3 cellular contexts compared by ENCODE assay signal in the genomic region with DNA sequence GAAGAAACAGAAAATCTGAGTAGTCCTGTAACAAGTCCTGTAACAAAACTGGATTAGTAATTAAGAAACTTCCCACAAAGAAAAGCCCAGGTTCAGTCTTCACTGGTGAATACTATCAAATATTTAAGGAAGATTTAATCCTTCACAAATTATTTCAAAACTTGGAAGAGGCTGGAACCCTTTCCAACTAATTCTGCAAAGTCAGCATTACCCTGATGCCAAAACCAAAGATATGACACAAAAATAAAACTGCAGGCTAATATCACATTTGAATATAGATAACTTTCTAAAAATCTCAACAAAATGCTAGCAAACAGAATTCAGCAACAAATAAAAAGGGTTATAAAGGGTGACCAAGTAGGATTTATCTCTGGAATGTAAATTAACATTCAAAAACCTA.
TF ChIP-seq lines count a peak whose summit lies in the region.

No MANE protein-coding gene starts in this region.

TF ChIP-seq in HepG2, 621 proteins besides CTCF, POLR2A, EP300 and RAD21:
- peak; percentile 86 for TF ChIP-seq MAFF (IDR thresholded peaks at IDR 0.05; ENCODE audit: low read depth, low read length)
- TF ChIP-seq SUZ12 (IDR thresholded peaks at IDR 0.05; ENCODE audit: low read depth, low read length) = no peak
- peak; percentile 75 to 89 for TF ChIP-seq MAFK (conservative IDR thresholded peaks at IDR 0.05 in 1 of 2, IDR thresholded peaks at IDR 0.05 in 1 of 2; ENCODE audit: low read length in 2 of 2)

TF ChIP-seq in IMR-90, 13 proteins besides CTCF, POLR2A, EP300 and RAD21:
- TF ChIP-seq MXI1 (IDR thresholded peaks at IDR 0.05; ENCODE audit: borderline replicate concordance, low read depth, low read length) (no peak), MAFK (IDR thresholded peaks at IDR 0.05; ENCODE audit: low read depth, low read length) (peak; percentile 94), BHLHE40 (IDR thresholded peaks at IDR 0.05; ENCODE audit: low read depth, low read length) (no peak)

TF ChIP-seq in H1, 55 proteins besides CTCF, POLR2A, EP300 and RAD21:
- TF ChIP-seq MAFK (IDR thresholded peaks at IDR 0.05; ENCODE audit: low read depth, low read length) (peak; percentile 53; the same call in 1 of the 2 replicates), HDAC2 (IDR thresholded peaks at IDR 0.05; ENCODE audit: borderline replicate concordance in 1 of 2, low read depth in 2 of 2, low read length in 2 of 2) (no peak), ASH2L (IDR thresholded peaks at IDR 0.05; ENCODE audit: low read length) (no peak), RXRA (IDR thresholded peaks at IDR 0.05; ENCODE audit: insufficient read depth, low read depth, low read length) (no peak)
